ENCODE assay signal across 8 cellular contexts in genomic region chr10:102420810-102421644, GRCh38. TPM values are rescaled to one million over a fixed set of nuclear protein-coding genes. Genes with fewer than 3 reads are reported as not detected.
A peak's percentile ranks its signal among the peaks of the same experiment; 100 is the strongest.
DNase-seq lines count a peak whose midpoint lies in the region; ATAC-seq, FAIRE-seq and TF ChIP-seq lines count a peak whose summit lies in the region.

TSS of gene FBXL15 (plus strand) at chr10:102420836. CDS start at chr10:102421130, 294 bp downstream.

- TF ChIP-seq CTCF in AG09319 (IDR thresholded peaks at IDR 0.05; ENCODE audit: low read depth, low read length) (no peak), keratinocyte (optimal IDR thresholded peaks at IDR 0.05 in 1 of 3, IDR thresholded peaks at IDR 0.05 in 1 of 3, conservative IDR thresholded peaks at IDR 0.05 in 1 of 3; ENCODE audit: extremely low read depth in 1 of 3, insufficient read depth in 2 of 3, low read length in 3 of 3) (no peak)

- H3K9me1 ChIP-seq in keratinocyte (ENCODE audit: control insufficient read depth, extremely low read depth, insufficient read depth, low read length), result no peaks in the 10 kb centered on the region

- dilution Hi-C loops in keratinocyte (cut with MboI; ENCODE audit: extremely low pct_ligation_motif_present, low sequenced_read_pairs), result no loop called here

- H3K4me2 ChIP-seq in keratinocyte (ENCODE audit: control insufficient read depth, extremely low read depth, insufficient read depth, low read depth, low read length), result peak within 1 kb of the TSS; percentile 91

- no peaks in the 10 kb centered on the region for H4K20me1 ChIP-seq in keratinocyte (ENCODE audit: control insufficient read depth, extremely low read depth, insufficient read depth, low read length)

- peak within 1 kb of the TSS; percentile 82 for H3K9ac ChIP-seq in keratinocyte (ENCODE audit: control insufficient read depth, extremely low read depth, insufficient read depth, low read length)

- H3K9me3 ChIP-seq in keratinocyte (ENCODE audit: control insufficient read depth, low read depth, low read length), result no peaks in the 10 kb centered on the region

- peak; percentile 79 for FAIRE-seq in keratinocyte (lab: Jason Lieb, UNC)

- ATAC-seq in GM19043 (IDR thresholded peaks at IDR 0.05; ENCODE audit: low read depth, unreplicated experiment) (peak; percentile 63), HG03378 (IDR thresholded peaks at IDR 0.05; ENCODE audit: unreplicated experiment) (peak; percentile 58)

- peak within 1 kb of the TSS; percentile 65 to 83 (median 71) for H3K4me3 ChIP-seq in keratinocyte (ENCODE audit: control insufficient read depth in 2 of 3, extremely low read depth in 1 of 3, insufficient read depth in 2 of 3, low read depth in 1 of 3, low read length in 3 of 3)

- H3K4me1 ChIP-seq in keratinocyte (ENCODE audit: control insufficient read depth, extremely low read depth, insufficient read depth, low read length), result peaks cover 29% of the 10 kb centered on the region

- peaks cover 19% of the 10 kb centered on the region for H3K27me3 ChIP-seq in keratinocyte (ENCODE audit: control insufficient read depth, extremely low read depth, insufficient read depth, low read length)

- peak; percentile 90 for DNase-seq in AG09319 (ENCODE audit: extremely low read depth, low read depth)
- peak; percentile 98 for DNase-seq in NCI-H460 (ENCODE audit: extremely low read depth, low read depth)
- peak; percentile 91 for DNase-seq in activated CD4-positive, CD25-positive, alpha-beta regulatory T cell treated with anti-CD3 and anti-CD28 coated beads, Interleukin-2, amount 50 U/mL, for 72 hours
- DNase-seq in cerebellar nuclear complex (lab: John Stamatoyannopoulos, UW), result peak; percentile 65 to 96
- DNase-seq in keratinocyte (ENCODE audit: low read depth, low spot score), result peak; percentile 66
- DNase-seq in stimulated activated CD4-positive, alpha-beta T cell treated with anti-CD3 and anti-CD28 coated beads, Interleukin-15, amount 100 ng/mL, for 1 hour (ENCODE audit: low read depth in 1 of 2, low spot score in 1 of 2), result peak; percentile 89 to 91

- H2AFZ ChIP-seq in keratinocyte (ENCODE audit: control insufficient read depth, low read length), result peak within 1 kb of the TSS; percentile 92

- peaks cover 6 to 17% of the 10 kb centered on the region in 2 experiments for H3K36me3 ChIP-seq in keratinocyte (ENCODE audit: control insufficient read depth in 2 of 2, extremely low read depth in 1 of 2, insufficient read depth in 2 of 2, low read length in 2 of 2)

- peak within 1 kb of the TSS; percentile 72 for H3K27ac ChIP-seq in keratinocyte (ENCODE audit: control insufficient read depth, insufficient read depth, low read length)

- H3K79me2 ChIP-seq in keratinocyte (ENCODE audit: control insufficient read depth, insufficient read depth, low read length), result peaks cover 3% of the 10 kb centered on the region

RNA-seq across cellular contexts. Expression of gene FBXL15, which starts in this region (rescaled TPM):
- 13.7 and 18.1 TPM in 2 replicates for total RNA-seq in NCI-H460 (2014; rRNA removed; shearing (Covaris generic))
- 31.3 and 38.5 TPM in 2 replicates for polyA plus RNA-seq in NCI-H460 (2014; cell fraction: nucleus; rRNA removed)
- polyA plus RNA-seq in keratinocyte, result 3.1 to 4.9 TPM (median 3.5 TPM) in 3 replicates
- polyA plus RNA-seq in keratinocyte (2011; ENCODE audit: low read depth), result 1.6 TPM
- polyA plus RNA-seq in keratinocyte (2011; cell fraction: cytosol; rRNA removed), result 1.5 and 7.8 TPM in 2 replicates
- 4.3 and 7.1 TPM in 2 replicates for polyA plus RNA-seq in keratinocyte (2011; cell fraction: nucleus; rRNA removed)
- 4.7 and 5.6 TPM in 2 replicates for polyA plus RNA-seq in keratinocyte (2012; ENCODE audit: low replicate concordance)
- polyA minus RNA-seq in keratinocyte, result 0.33 to 0.74 TPM (median 0.66 TPM) in 3 replicates
- 8.4 TPM for polyA minus RNA-seq in keratinocyte (2011; cell fraction: cytosol; rRNA and poly(A)+ RNA removed)
- polyA minus RNA-seq in keratinocyte (2011; cell fraction: nucleus; rRNA and poly(A)+ RNA removed), result 2.8 and 3.0 TPM in 2 replicates

Comparison
In these comparisons a context has a peak if more than half of its experiments do, and no peak if none do; other contexts are left out.
1. Peak in every context shown above with its lines: DNase-seq, ATAC-seq, H3K4me3 ChIP-seq and H3K27ac ChIP-seq.